8 cellular contexts compared by ENCODE assay signal in the genomic region with DNA sequence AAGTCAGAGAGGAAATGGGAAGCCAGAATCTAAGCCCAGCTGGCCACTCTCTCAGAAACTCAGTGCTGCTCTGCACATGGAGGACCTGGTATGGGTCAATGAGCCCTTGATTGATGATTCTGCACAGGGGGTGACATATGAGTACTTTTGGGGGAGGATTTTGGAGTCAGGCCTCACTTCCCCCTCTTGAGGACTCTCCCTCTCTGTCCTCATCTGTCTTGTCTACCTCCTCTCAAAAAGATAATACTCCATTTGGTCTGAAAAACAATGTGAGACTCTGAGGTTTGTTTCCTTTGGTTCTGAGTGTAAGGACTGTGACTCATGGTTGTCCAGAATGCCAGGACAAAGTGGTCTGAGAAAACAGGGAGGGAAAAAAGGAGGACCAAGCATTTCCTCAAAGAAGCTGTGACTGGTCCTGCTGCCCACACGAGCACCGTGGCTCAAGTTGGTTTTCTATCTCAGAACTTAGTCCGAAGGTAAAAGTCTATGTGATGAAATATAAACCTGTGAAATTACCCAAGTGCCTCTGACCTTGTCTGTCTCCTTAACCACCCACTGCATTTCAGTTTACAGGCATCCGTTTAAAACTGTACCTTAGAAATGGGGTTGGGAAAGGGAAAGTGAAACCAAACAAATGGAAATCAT. TPM values are rescaled to one million over a fixed set of nuclear protein-coding genes. Genes with fewer than 3 reads are reported as not detected.
DNase-seq lines count a peak whose midpoint lies in the region; ATAC-seq and TF ChIP-seq lines count a peak whose summit lies in the region.

No MANE protein-coding gene starts in this region.

- peaks cover 2% of the 10 kb centered on the region for H3K36me3 Mint-ChIP-seq in T-helper 17 cell (ENCODE audit: low read depth)

- peaks cover 59% of the 10 kb centered on the region for H3K4me1 Mint-ChIP-seq in T-helper 17 cell

- H3K27ac Mint-ChIP-seq in T-helper 17 cell = peak overlapping the region; percentile 96

- H4K20me1 ChIP-seq in osteoblast (ENCODE audit: insufficient read depth, low read length) = no peaks in the 10 kb centered on the region

- TF ChIP-seq POLR2A in erythroblast (IDR thresholded peaks at IDR 0.05; ENCODE audit: low read length) = no peak

- H3K27me3 ChIP-seq in osteoblast (ENCODE audit: insufficient read depth, low read length) = no peaks in the 10 kb centered on the region

- peaks cover 25% of the 10 kb centered on the region for H3K4me1 ChIP-seq in osteoblast (ENCODE audit: insufficient read depth, low read length)

- peak overlapping the region; percentile 76 for H2AFZ ChIP-seq in osteoblast (ENCODE audit: low read length)

- H3K36me3 ChIP-seq in osteoblast (ENCODE audit: insufficient read depth, low read length) = no peaks in the 10 kb centered on the region

- peaks cover 60% of the 10 kb centered on the region for H3K79me2 ChIP-seq in osteoblast (ENCODE audit: insufficient read depth, low read length)

- ATAC-seq in HG02870 (IDR thresholded peaks at IDR 0.05; ENCODE audit: unreplicated experiment) = peak; percentile 29
- ATAC-seq in T-helper 17 cell = peak; percentile 52
- ATAC-seq in GM21528 (IDR thresholded peaks at IDR 0.05; ENCODE audit: low FRiP score, unreplicated experiment) = no peak

- no peaks in the 10 kb centered on the region for H3K27me3 Mint-ChIP-seq in T-helper 17 cell

- H3K4me2 ChIP-seq in osteoblast (ENCODE audit: insufficient read depth, low read length) = peak overlapping the region; percentile 79

- H3K4me3 ChIP-seq in GM12865 (ENCODE audit: low read depth, low read length) = peak overlapping the region; percentile 50
- peak overlapping the region; percentile 71 for H3K4me3 ChIP-seq in osteoblast (ENCODE audit: insufficient read depth, low read length)

- TF ChIP-seq CTCF in GM12865 (IDR thresholded peaks at IDR 0.05; ENCODE audit: insufficient read depth, low read depth, low read length, missing control alignments) (no peak), osteoblast (IDR thresholded peaks at IDR 0.05; ENCODE audit: extremely low read depth, low read depth, low read length) (no peak)

- DNase-seq in GM12865 (ENCODE audit: low read depth) (peak; percentile 40), T-helper 17 cell (no peak), erythroblast (lab: John Stamatoyannopoulos, UW) (peak; percentile 30 to 44), osteoblast (ENCODE audit: insufficient read length, low spot score, missing footprints) (peak; percentile 85), inferior parietal cortex (ENCODE audit: extremely low spot score) (no peak), epidermal melanocyte (ENCODE audit: insufficient read length, low spot score) (no peak)

- no peaks in the 10 kb centered on the region for H3K9me3 ChIP-seq in T-helper 17 cell (ENCODE audit: control insufficient read depth, low read length, poor library complexity, severe bottlenecking)
- H3K9me3 ChIP-seq in osteoblast (ENCODE audit: low read depth, low read length) = no peaks in the 10 kb centered on the region

- peak overlapping the region; percentile 85 for H3K4me3 Mint-ChIP-seq in T-helper 17 cell

- peak overlapping the region; percentile 93 for H3K27ac ChIP-seq in osteoblast (ENCODE audit: low read depth, low read length)

RNA-seq across cellular contexts. Expression of a gene that starts 11.1 kb away (rescaled TPM):
- 10 to 100 TPM; 28.7 to 35.6 TPM for total RNA-seq in T-helper 17 cell
- 14.1 and 18.5 TPM in 2 replicates for total RNA-seq in osteoblast

Comparison
In these comparisons a context has a peak if more than half of its experiments do, and no peak if none do; other contexts are left out.
1. DNase-seq: peak in GM12865 (single experiment), erythroblast (2 of 2) and osteoblast (single experiment); none in T-helper 17 cell (0 of 3), inferior parietal cortex (single experiment) and epidermal melanocyte (single experiment).